1 cellular context compared by ENCODE assay signal in the genomic region with DNA sequence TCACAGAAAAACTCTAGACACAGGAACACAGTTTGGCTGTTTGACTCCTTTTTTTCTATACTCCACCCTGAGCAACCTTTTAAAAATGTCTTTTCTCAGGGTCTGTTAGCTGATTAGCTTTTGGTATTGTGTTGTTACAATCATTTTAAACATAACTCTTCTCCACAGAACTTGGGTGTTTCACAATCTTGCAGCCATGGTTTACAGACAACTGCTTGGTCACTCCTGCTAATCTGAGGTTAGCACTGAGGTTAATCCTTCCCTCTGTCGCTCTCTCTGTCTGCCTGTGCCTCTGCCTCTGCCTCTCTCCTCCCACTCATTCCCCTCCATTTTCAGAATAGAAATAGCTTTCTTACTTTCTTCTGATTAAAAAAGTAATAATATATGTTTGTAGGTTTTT.
TF ChIP-seq lines count a peak whose summit lies in the region.

No MANE protein-coding gene starts in this region.

TF ChIP-seq in K562, 482 proteins besides CTCF, POLR2A, EP300 and RAD21 (continued from another document):
- TF ChIP-seq, protein P1, sequence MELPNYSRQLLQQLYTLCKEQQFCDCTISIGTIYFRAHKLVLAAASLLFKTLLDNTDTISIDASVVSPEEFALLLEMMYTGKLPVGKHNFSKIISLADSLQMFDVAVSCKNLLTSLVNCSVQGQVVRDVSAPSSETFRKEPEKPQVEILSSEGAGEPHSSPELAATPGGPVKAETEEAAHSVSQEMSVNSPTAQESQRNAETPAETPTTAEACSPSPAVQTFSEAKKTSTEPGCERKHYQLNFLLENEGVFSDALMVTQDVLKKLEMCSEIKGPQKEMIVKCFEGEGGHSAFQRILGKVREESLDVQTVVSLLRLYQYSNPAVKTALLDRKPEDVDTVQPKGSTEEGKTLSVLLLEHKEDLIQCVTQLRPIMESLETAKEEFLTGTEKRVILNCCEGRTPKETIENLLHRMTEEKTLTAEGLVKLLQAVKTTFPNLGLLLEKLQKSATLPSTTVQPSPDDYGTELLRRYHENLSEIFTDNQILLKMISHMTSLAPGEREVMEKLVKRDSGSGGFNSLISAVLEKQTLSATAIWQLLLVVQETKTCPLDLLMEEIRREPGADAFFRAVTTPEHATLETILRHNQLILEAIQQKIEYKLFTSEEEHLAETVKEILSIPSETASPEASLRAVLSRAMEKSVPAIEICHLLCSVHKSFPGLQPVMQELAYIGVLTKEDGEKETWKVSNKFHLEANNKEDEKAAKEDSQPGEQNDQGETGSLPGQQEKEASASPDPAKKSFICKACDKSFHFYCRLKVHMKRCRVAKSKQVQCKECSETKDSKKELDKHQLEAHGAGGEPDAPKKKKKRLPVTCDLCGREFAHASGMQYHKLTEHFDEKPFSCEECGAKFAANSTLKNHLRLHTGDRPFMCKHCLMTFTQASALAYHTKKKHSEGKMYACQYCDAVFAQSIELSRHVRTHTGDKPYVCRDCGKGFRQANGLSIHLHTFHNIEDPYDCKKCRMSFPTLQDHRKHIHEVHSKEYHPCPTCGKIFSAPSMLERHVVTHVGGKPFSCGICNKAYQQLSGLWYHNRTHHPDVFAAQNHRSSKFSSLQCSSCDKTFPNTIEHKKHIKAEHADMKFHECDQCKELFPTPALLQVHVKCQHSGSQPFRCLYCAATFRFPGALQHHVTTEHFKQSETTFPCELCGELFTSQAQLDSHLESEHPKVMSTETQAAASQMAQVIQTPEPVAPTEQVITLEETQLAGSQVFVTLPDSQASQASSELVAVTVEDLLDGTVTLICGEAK (IDR thresholded peaks at IDR 0.05): no peak
- TF ChIP-seq, protein P1 (CRISPR knock-in tag; IDR thresholded peaks at IDR 0.05): no peak
- TF ChIP-seq CBFA2T3 (IDR thresholded peaks at IDR 0.05): peak; percentile 94
- TF ChIP-seq ZNF589 (CRISPR knock-in tag; IDR thresholded peaks at IDR 0.05; ENCODE audit: low read depth): peak; percentile 80
- no peak for TF ChIP-seq ZNF121 (CRISPR knock-in tag; conservative IDR thresholded peaks at IDR 0.05)
- TF ChIP-seq MTA3 (IDR thresholded peaks at IDR 0.05; ENCODE audit: borderline replicate concordance): 0 out of 2 replicates have a peak, but pooled peaks have one; percentile 50
- peak; percentile 66; the same call in 1 of the 2 replicates for TF ChIP-seq DMBX1 (CRISPR knock-in tag; IDR thresholded peaks at IDR 0.05; ENCODE audit: borderline replicate concordance)
- TF ChIP-seq TBL1XR1 (IDR thresholded peaks at IDR 0.05; ENCODE audit: low read length in 2 of 2): peak in 1 of 2 experiments; percentile 84; a peak in 2 of 4 replicates
- peak; percentile 93 for TF ChIP-seq SMARCA4 (IDR thresholded peaks at IDR 0.05)
- TF ChIP-seq, protein P2, sequence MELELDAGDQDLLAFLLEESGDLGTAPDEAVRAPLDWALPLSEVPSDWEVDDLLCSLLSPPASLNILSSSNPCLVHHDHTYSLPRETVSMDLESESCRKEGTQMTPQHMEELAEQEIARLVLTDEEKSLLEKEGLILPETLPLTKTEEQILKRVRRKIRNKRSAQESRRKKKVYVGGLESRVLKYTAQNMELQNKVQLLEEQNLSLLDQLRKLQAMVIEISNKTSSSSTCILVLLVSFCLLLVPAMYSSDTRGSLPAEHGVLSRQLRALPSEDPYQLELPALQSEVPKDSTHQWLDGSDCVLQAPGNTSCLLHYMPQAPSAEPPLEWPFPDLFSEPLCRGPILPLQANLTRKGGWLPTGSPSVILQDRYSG (tag; conservative IDR thresholded peaks at IDR 0.05; ENCODE audit: low read depth): 0 out of 2 replicates have a peak, but pooled peaks have one; percentile 17
- peak; percentile 73 for TF ChIP-seq ZNF644 (tag; IDR thresholded peaks at IDR 0.05; ENCODE audit: low read depth)
- no peak for TF ChIP-seq ZNF57 (CRISPR knock-in tag; IDR thresholded peaks at IDR 0.05)
TF ChIP-seq in K562: peak in this region for 104.
